ENCODE assay signal across 2 cellular contexts in the genomic region with DNA sequence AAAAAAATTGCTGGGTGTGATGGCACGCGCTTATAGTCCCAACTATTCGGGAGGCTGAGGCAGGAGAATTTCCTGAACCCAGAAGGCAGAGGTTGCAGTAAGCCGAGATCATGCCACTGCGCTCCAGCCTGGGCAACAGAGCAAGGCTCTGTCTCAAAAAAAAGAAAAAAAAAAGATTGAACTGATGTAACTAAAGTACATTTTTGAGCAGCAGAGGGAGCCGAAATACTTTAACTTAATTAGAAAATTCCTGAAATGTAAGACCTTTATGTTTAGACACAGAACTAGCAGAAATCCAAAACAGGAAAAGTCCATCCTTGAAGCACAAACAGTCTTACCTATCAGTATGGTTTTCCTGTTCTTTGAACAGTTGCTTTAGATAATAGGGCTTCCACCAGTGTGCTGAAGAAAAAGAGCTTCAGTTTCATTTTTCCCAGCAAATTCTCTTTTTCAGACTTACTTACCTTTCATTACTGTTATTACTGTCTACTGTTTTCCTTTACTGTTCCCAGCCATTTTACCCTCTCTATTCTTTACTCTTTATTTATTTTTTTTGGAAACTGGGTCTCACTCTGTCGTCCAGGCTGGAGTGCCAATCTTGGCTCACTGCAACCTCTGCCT.
TF ChIP-seq lines count a peak whose summit lies in the region.

No MANE protein-coding gene starts in this region.

TF ChIP-seq in IMR-90, 13 proteins besides CTCF, POLR2A, EP300 and RAD21:
- TF ChIP-seq MAFK (IDR thresholded peaks at IDR 0.05; ENCODE audit: low read depth, low read length), result no peak
- no peak for TF ChIP-seq CEBPB (IDR thresholded peaks at IDR 0.05; ENCODE audit: low read depth, low read length)
- TF ChIP-seq SMC3 (IDR thresholded peaks at IDR 0.05; ENCODE audit: low read depth, low read length), result peak; percentile 63

TF ChIP-seq in liver, 16 proteins besides CTCF, POLR2A, EP300 and RAD21:
- no peak for TF ChIP-seq GABPA (IDR thresholded peaks at IDR 0.05 in 1 of 2, conservative IDR thresholded peaks at IDR 0.05 in 1 of 2)
- TF ChIP-seq HNF4G (IDR thresholded peaks at IDR 0.05), result no peak
- TF ChIP-seq YY1 (IDR thresholded peaks at IDR 0.05), result no peak
- no peak for TF ChIP-seq EGR1 (IDR thresholded peaks at IDR 0.05; ENCODE audit: low read depth in 2 of 2)
- TF ChIP-seq, protein P1, sequence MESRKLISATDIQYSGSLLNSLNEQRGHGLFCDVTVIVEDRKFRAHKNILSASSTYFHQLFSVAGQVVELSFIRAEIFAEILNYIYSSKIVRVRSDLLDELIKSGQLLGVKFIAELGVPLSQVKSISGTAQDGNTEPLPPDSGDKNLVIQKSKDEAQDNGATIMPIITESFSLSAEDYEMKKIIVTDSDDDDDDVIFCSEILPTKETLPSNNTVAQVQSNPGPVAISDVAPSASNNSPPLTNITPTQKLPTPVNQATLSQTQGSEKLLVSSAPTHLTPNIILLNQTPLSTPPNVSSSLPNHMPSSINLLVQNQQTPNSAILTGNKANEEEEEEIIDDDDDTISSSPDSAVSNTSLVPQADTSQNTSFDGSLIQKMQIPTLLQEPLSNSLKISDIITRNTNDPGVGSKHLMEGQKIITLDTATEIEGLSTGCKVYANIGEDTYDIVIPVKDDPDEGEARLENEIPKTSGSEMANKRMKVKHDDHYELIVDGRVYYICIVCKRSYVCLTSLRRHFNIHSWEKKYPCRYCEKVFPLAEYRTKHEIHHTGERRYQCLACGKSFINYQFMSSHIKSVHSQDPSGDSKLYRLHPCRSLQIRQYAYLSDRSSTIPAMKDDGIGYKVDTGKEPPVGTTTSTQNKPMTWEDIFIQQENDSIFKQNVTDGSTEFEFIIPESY (IDR thresholded peaks at IDR 0.05), result no peak
- TF ChIP-seq, protein P2, sequence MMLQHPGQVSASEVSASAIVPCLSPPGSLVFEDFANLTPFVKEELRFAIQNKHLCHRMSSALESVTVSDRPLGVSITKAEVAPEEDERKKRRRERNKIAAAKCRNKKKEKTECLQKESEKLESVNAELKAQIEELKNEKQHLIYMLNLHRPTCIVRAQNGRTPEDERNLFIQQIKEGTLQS (IDR thresholded peaks at IDR 0.05), result no peak
- TF ChIP-seq JUND (IDR thresholded peaks at IDR 0.05), result no peak
- no peak for TF ChIP-seq TAF1 (conservative IDR thresholded peaks at IDR 0.05)
- TF ChIP-seq, protein P3, sequence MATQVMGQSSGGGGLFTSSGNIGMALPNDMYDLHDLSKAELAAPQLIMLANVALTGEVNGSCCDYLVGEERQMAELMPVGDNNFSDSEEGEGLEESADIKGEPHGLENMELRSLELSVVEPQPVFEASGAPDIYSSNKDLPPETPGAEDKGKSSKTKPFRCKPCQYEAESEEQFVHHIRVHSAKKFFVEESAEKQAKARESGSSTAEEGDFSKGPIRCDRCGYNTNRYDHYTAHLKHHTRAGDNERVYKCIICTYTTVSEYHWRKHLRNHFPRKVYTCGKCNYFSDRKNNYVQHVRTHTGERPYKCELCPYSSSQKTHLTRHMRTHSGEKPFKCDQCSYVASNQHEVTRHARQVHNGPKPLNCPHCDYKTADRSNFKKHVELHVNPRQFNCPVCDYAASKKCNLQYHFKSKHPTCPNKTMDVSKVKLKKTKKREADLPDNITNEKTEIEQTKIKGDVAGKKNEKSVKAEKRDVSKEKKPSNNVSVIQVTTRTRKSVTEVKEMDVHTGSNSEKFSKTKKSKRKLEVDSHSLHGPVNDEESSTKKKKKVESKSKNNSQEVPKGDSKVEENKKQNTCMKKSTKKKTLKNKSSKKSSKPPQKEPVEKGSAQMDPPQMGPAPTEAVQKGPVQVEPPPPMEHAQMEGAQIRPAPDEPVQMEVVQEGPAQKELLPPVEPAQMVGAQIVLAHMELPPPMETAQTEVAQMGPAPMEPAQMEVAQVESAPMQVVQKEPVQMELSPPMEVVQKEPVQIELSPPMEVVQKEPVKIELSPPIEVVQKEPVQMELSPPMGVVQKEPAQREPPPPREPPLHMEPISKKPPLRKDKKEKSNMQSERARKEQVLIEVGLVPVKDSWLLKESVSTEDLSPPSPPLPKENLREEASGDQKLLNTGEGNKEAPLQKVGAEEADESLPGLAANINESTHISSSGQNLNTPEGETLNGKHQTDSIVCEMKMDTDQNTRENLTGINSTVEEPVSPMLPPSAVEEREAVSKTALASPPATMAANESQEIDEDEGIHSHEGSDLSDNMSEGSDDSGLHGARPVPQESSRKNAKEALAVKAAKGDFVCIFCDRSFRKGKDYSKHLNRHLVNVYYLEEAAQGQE (IDR thresholded peaks at IDR 0.05), result no peak
- TF ChIP-seq SP1 (IDR thresholded peaks at IDR 0.05), result no peak
- no peak for TF ChIP-seq NR2F2 (IDR thresholded peaks at IDR 0.05)
- TF ChIP-seq FOXA2 (IDR thresholded peaks at IDR 0.05), result no peak
- no peak for TF ChIP-seq RXRA (IDR thresholded peaks at IDR 0.05)
- TF ChIP-seq HNF4A (conservative IDR thresholded peaks at IDR 0.05), result no peak
- no peak for TF ChIP-seq FOXA1 (IDR thresholded peaks at IDR 0.05)
- TF ChIP-seq, protein P4, sequence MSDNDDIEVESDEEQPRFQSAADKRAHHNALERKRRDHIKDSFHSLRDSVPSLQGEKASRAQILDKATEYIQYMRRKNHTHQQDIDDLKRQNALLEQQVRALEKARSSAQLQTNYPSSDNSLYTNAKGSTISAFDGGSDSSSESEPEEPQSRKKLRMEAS (IDR thresholded peaks at IDR 0.05), result no peak
TF ChIP-seq in liver: peak in this region for 0.
